Comparison of ENCODE assay signal across 25 cellular contexts in genomic region chr4:43296946-43297528, GRCh38.
DNase-seq lines count a peak whose midpoint lies in the region; ATAC-seq, FAIRE-seq and TF ChIP-seq lines count a peak whose summit lies in the region.
"Had no signal": no experiment of that assay in that cellular context is flagged by ENCODE, and none has a peak within 500 bp of the region (broad histone marks: within the 10 kb centered on the region; RNA-seq: fewer than 3 reads in every experiment).

No MANE protein-coding gene starts in this region.

- ATAC-seq in K562 (no peak), GM18498 (IDR thresholded peaks at IDR 0.05; ENCODE audit: unreplicated experiment) (no peak)
- ATAC-seq: A549, HCT116 had no signal

- no peak for TF ChIP-seq RAD21 in K562 (CRISPR knock-in tag; conservative IDR thresholded peaks at IDR 0.05 in 1 of 2, IDR thresholded peaks at IDR 0.05 in 1 of 2)

- H3K27me3 Mint-ChIP-seq in MCF 10A (ENCODE audit: insufficient read depth, unreplicated experiment): no peaks in the 10 kb centered on the region
- H3K27me3 Mint-ChIP-seq: CD4-positive, alpha-beta memory T cell had no signal

- no peak overlapping the region for H2BK5ac ChIP-seq in neuronal stem cell (ENCODE audit: low read length)

- POLR2A ChIA-PET in MCF 10A (lab: Yijun Ruan, JAX): no interaction called here
- POLR2A ChIA-PET in K562 (lab: Yijun Ruan, JAX): no interaction called here

- H4K8ac ChIP-seq in neuronal stem cell (ENCODE audit: low read depth, low read length): no peak overlapping the region

- H3K4me1 ChIP-seq in mammary epithelial cell (ENCODE audit: insufficient read depth, low read length) (no peaks in the 10 kb centered on the region), K562 (replicated peaks in 1 of 2; ENCODE audit: control insufficient read depth in 2 of 2, insufficient read depth in 2 of 2, low read length in 2 of 2) (no peaks in the 10 kb centered on the region), neuronal stem cell (ENCODE audit: control insufficient read depth in 2 of 2, insufficient read depth in 1 of 2, low read depth in 1 of 2, low read length in 2 of 2) (no peaks in the 10 kb centered on the region)
- H3K4me1 ChIP-seq: A549; BE2C; BLaER1 treated with 17β-estradiol and CSF1 and Interleukin-3, amounts not matched to agents 10 nM and 100 nM; Caco-2 had no signal

- intact Hi-C loops in mammary epithelial cell (cut with micrococcal nuclease) (no loop called here), MCF 10A (cut with micrococcal nuclease) (no loop called here), K562 (cut with micrococcal nuclease) (no loop called here)

- peaks cover 20% of the 10 kb centered on the region for H3K4me1 Mint-ChIP-seq in MCF 10A (ENCODE audit: insufficient read depth, unreplicated experiment)
- H3K4me1 Mint-ChIP-seq: CD4-positive, alpha-beta memory T cell; H9 had no signal

- H4K91ac ChIP-seq in neuronal stem cell (ENCODE audit: low read depth, low read length, poor library complexity): no peak overlapping the region

- H4K20me1 ChIP-seq in mammary epithelial cell (ENCODE audit: insufficient read depth, low read length) (no peaks in the 10 kb centered on the region), K562 (replicated peaks; ENCODE audit: control insufficient read depth, insufficient read depth, low read length) (no peaks in the 10 kb centered on the region)
- H4K20me1 ChIP-seq: BLaER1 treated with 17β-estradiol and CSF1 and Interleukin-3, amounts not matched to agents 10 nM and 100 nM had no signal

- TF ChIP-seq EP300 in K562 (IDR thresholded peaks at IDR 0.05; ENCODE audit: low read length): no peak

- H3K14ac ChIP-seq in neuronal stem cell (ENCODE audit: low read length): no peak overlapping the region

- H3K36me3 Mint-ChIP-seq in MCF 10A (ENCODE audit: insufficient read depth, unreplicated experiment): no peaks in the 10 kb centered on the region
- H3K36me3 Mint-ChIP-seq: CD4-positive, alpha-beta memory T cell had no signal

- no peak overlapping the region for H2AK5ac ChIP-seq in neuronal stem cell (ENCODE audit: low read depth, low read length)

- no peak overlapping the region for H3K27ac Mint-ChIP-seq in MCF 10A (ENCODE audit: low read depth, unreplicated experiment)
- H3K27ac Mint-ChIP-seq: CD4-positive, alpha-beta memory T cell; H9 had no signal

- H3K4ac ChIP-seq in neuronal stem cell (ENCODE audit: low read length): no peak overlapping the region

- H3K79me2 ChIP-seq in mammary epithelial cell (ENCODE audit: insufficient read depth, low read length) (no peaks in the 10 kb centered on the region), K562 (ENCODE audit: control insufficient read depth, insufficient read depth, low read length) (no peaks in the 10 kb centered on the region)

- no peaks in the 10 kb centered on the region for H3K27me3 ChIP-seq in mammary epithelial cell (ENCODE audit: insufficient read depth, low read length)
- H3K27me3 ChIP-seq in K562 (ENCODE audit: control insufficient read depth in 2 of 2, insufficient read depth in 2 of 2, low read length in 2 of 2): no peaks in the 10 kb centered on the region
- H3K27me3 ChIP-seq in neuronal stem cell (ENCODE audit: control insufficient read depth in 3 of 3, insufficient read depth in 3 of 3, low read depth in 1 of 3, low read length in 3 of 3): no peaks in the 10 kb centered on the region
- H3K27me3 ChIP-seq: BE2C; BLaER1 treated with 17β-estradiol and CSF1 and Interleukin-3, amounts not matched to agents 10 nM and 100 nM had no signal

- CTCF ChIA-PET in mammary epithelial cell (lab: Charles Lee; ENCODE audit: low non-redundant PET) (no interaction called here), MCF 10A (lab: Yijun Ruan, JAX) (interaction anchor here (1.2 kb wide), 1 partner anchor 25 kb away, joined by 3 read pairs; no protein-coding TSS in a partner anchor), K562 (lab: Yijun Ruan, JAX; ENCODE audit: low intra/inter-chr PET ratio) (no interaction called here)

- H3K4me3 Mint-ChIP-seq in MCF 10A (ENCODE audit: unreplicated experiment): no peak overlapping the region
- H3K4me3 Mint-ChIP-seq: CD4-positive, alpha-beta memory T cell; H9 had no signal

- H3K36me3 ChIP-seq in mammary epithelial cell (ENCODE audit: insufficient read depth, low read length) (no peaks in the 10 kb centered on the region), K562 (ENCODE audit: control insufficient read depth, insufficient read depth, low read length) (no peaks in the 10 kb centered on the region), neuronal stem cell (replicated peaks in 1 of 2; ENCODE audit: control insufficient read depth in 2 of 2, insufficient read depth in 2 of 2, low read length in 2 of 2) (no peaks in the 10 kb centered on the region)
- H3K36me3 ChIP-seq: BE2C; BLaER1 treated with 17β-estradiol and CSF1 and Interleukin-3, amounts not matched to agents 10 nM and 100 nM had no signal

- H3K4me2 ChIP-seq in mammary epithelial cell (ENCODE audit: insufficient read depth, low read depth, low read length) (no peak overlapping the region), K562 (ENCODE audit: insufficient read depth, low read length) (no peak overlapping the region), neuronal stem cell (ENCODE audit: insufficient read depth, low read length, poor library complexity, severe bottlenecking) (no peak overlapping the region)
- H3K4me2 ChIP-seq: A549; BLaER1 treated with 17β-estradiol and CSF1 and Interleukin-3, amounts not matched to agents 10 nM and 100 nM had no signal

- no peak overlapping the region for H3K23ac ChIP-seq in neuronal stem cell (ENCODE audit: low read depth, low read length, poor library complexity)

- no peak overlapping the region for H2BK12ac ChIP-seq in neuronal stem cell (ENCODE audit: low read length)

- H2AFZ ChIP-seq in mammary epithelial cell (ENCODE audit: low read depth, low read length) (no peak overlapping the region), K562 (ENCODE audit: low read depth, low read length) (no peak overlapping the region), neuronal stem cell (ENCODE audit: low read length) (no peak overlapping the region)
- H2AFZ ChIP-seq: GM23248 had no signal

- no peak overlapping the region for H3K4me3 ChIP-seq in mammary epithelial cell (replicated peaks in 1 of 3; ENCODE audit: insufficient read depth in 1 of 3, low read depth in 2 of 3, low read length in 3 of 3)
- no peak overlapping the region for H3K4me3 ChIP-seq in K562
- H3K4me3 ChIP-seq in epithelial cell of esophagus (ENCODE audit: low read length): no peak overlapping the region
- no peak overlapping the region for H3K4me3 ChIP-seq in neuronal stem cell (ENCODE audit: low read length in 2 of 2)
- H3K4me3 ChIP-seq: A549; BLaER1 treated with 17β-estradiol and CSF1 and Interleukin-3, amounts not matched to agents 10 nM and 100 nM; GM23248 had no signal

- no peak overlapping the region for H2BK15ac ChIP-seq in neuronal stem cell (ENCODE audit: low read length)

- dilution Hi-C loops in mammary epithelial cell (cut with HindIII; ENCODE audit: low sequenced_read_pairs): no loop called here

- WGBS in mammary epithelial cell (ENCODE audit: low coverage, missing lambda C conversion rate): 100% methylated on average over 2 of the region's 2 CpGs
- WGBS in K562 (ENCODE audit: insufficient coverage, low coverage, missing lambda C conversion rate): 33% methylated on average over 2 of the region's 2 CpGs
- WGBS in neuronal stem cell (ENCODE audit: extremely low coverage in 2 of 2, insufficient read length in 2 of 2, insufficient replicate concordance in 1 of 2), 2 donors: no CpG with 5 or more reads among the region's 2 CpGs

- no peaks in the 10 kb centered on the region for H3K79me1 ChIP-seq in neuronal stem cell (ENCODE audit: low read depth, low read length)

- TF ChIP-seq CTCF in mammary epithelial cell (conservative IDR thresholded peaks at IDR 0.05 in 1 of 2, IDR thresholded peaks at IDR 0.05 in 1 of 2; ENCODE audit: extremely low read depth in 1 of 2, insufficient read depth in 1 of 2, low read depth in 1 of 2, low read length in 2 of 2) (no peak), MCF 10A (IDR thresholded peaks at IDR 0.05; ENCODE audit: unreplicated experiment) (no peak), K562 (IDR thresholded peaks at IDR 0.05 in 2 of 3, conservative IDR thresholded peaks at IDR 0.05 in 1 of 3; ENCODE audit: insufficient read depth in 2 of 3, low read depth in 1 of 3, low read length in 3 of 3) (no peak), epithelial cell of esophagus (IDR thresholded peaks at IDR 0.05; ENCODE audit: insufficient read depth, low read depth, low read length, missing control alignments) (no peak)

- TF ChIP-seq POLR2A in K562 (conservative IDR thresholded peaks at IDR 0.05): no peak

- H2BK120ac ChIP-seq in neuronal stem cell (ENCODE audit: low read depth, low read length): no peak overlapping the region

- H3K9me1 ChIP-seq in K562 (ENCODE audit: control insufficient read depth, insufficient read depth, low read length): no peaks in the 10 kb centered on the region

- H3K27ac ChIP-seq in mammary epithelial cell (ENCODE audit: insufficient read depth, low read depth, low read length): no peak overlapping the region
- H3K27ac ChIP-seq in K562 (ENCODE audit: extremely low read depth, low read depth, low read length): no peak overlapping the region
- H3K27ac ChIP-seq in neuronal stem cell (replicated peaks; ENCODE audit: low read length): no peak overlapping the region
- H3K27ac ChIP-seq: A549; BLaER1 treated with 17β-estradiol and CSF1 and Interleukin-3, amounts not matched to agents 10 nM and 100 nM; GM23248 had no signal

- BruUV-seq in mammary epithelial cell (replicated peaks; lab: Mats Ljungman, UMichigan) (no TSS peak), MCF 10A (replicated peaks; lab: Mats Ljungman, UMichigan) (no TSS peak), K562 (replicated peaks; lab: Mats Ljungman, UMichigan) (no TSS peak)

- in situ Hi-C loops in mammary epithelial cell (cut with MboI; ENCODE audit: low sequenced_read_pairs in 2 of 2) (no loop called here), K562 (cut with MboI) (no loop called here)

- peak; percentile 24 for DNase-seq in mammary epithelial cell
- no peak for DNase-seq in MCF 10A (ENCODE audit: unreplicated experiment)
- peak; percentile 6 for DNase-seq in ELR (ENCODE audit: low read depth)
- DNase-seq in K562 (ENCODE audit: extremely low read depth in 1 of 4, low spot score in 3 of 4): no peak
- DNase-seq in epithelial cell of esophagus (ENCODE audit: low read depth): peak; percentile 5
- DNase-seq in neuronal stem cell (ENCODE audit: low spot score): no peak
- DNase-seq in D341Med (ENCODE audit: low spot score): no peak
- DNase-seq: 8988T; ACHN; AML-193; BE2C; Caco-2; CD4-positive, alpha-beta memory T cell; DMS 273 treated with DMSO at 0.1 percent for 48 hours; DMS79; EL; GF-D8; GM23248; H9 had no signal

- no peak overlapping the region for H3K9ac ChIP-seq in mammary epithelial cell (ENCODE audit: insufficient read depth, low read length)
- no peak overlapping the region for H3K9ac ChIP-seq in K562 (ENCODE audit: insufficient read depth in 1 of 2, low read depth in 2 of 2, low read length in 2 of 2)
- no peak overlapping the region for H3K9ac ChIP-seq in neuronal stem cell (ENCODE audit: low read depth, low read length, poor library complexity)
- H3K9ac ChIP-seq: BLaER1 treated with 17β-estradiol and CSF1 and Interleukin-3, amounts not matched to agents 10 nM and 100 nM; GM23248 had no signal

- FAIRE-seq in K562 (lab: Jason Lieb, UNC): no peak
- FAIRE-seq: A549, D721Med, GM12891 had no signal

- H3K9me3 ChIP-seq in mammary epithelial cell (replicated peaks; ENCODE audit: insufficient read depth, low read length) (no peaks in the 10 kb centered on the region), K562 (replicated peaks; ENCODE audit: control insufficient read depth, insufficient read depth, low read depth, low read length) (no peaks in the 10 kb centered on the region), neuronal stem cell (replicated peaks in 1 of 2; ENCODE audit: control insufficient read depth in 2 of 2, insufficient read depth in 1 of 2, low read depth in 1 of 2, low read length in 2 of 2) (no peaks in the 10 kb centered on the region)
- H3K9me3 ChIP-seq: A549; BE2C; BLaER1 treated with 17β-estradiol and CSF1 and Interleukin-3, amounts not matched to agents 10 nM and 100 nM; Caco-2 had no signal

- H3K18ac ChIP-seq in neuronal stem cell (ENCODE audit: low read length): no peak overlapping the region

- no peaks in the 10 kb centered on the region for H3K9me3 Mint-ChIP-seq in MCF 10A (ENCODE audit: unreplicated experiment)
- H3K9me3 Mint-ChIP-seq: H9 had no signal

Comparison
In these comparisons a context has a peak if more than half of its experiments do, and no peak if none do; other contexts are left out.
1. DNase-seq: peak in mammary epithelial cell (single experiment), ELR (single experiment) and epithelial cell of esophagus (single experiment); none in MCF 10A (single experiment), K562 (0 of 4), neuronal stem cell (single experiment) and D341Med (single experiment).